Comparison of ENCODE assay signal across 31 cellular contexts in genomic region chr19:43858174-43858573, GRCh38. TPM values are rescaled to one million over a fixed set of nuclear protein-coding genes. Genes with fewer than 3 reads are reported as not detected.
"Had no signal": no experiment of that assay in that cellular context is flagged by ENCODE, and none has a peak within 500 bp of the region (broad histone marks: within the 10 kb centered on the region; RNA-seq: fewer than 3 reads in every experiment).

No MANE protein-coding gene starts in this region.

- H3K36me3 ChIP-seq: brain microvascular endothelial cell had no signal

- DNase-seq: activated CD4-positive, alpha-beta memory T cell treated with anti-CD3 and anti-CD28 coated beads for 36 hours; activated CD4-positive, alpha-beta T cell treated with anti-CD3 and anti-CD28 coated beads for 36 hours; activated CD4-positive, alpha-beta T cell treated with anti-CD3 and anti-CD28 coated beads, Interleukin-2, amount 10 ng/mL, durations not matched to agents 24 days and 14 days; activated CD4-positive, CD25-positive, alpha-beta regulatory T cell; activated CD4-positive, CD25-positive, alpha-beta regulatory T cell treated with anti-CD3 and anti-CD28 coated beads, Interleukin-2, amount 50 U/mL, for 72 hours; activated CD8-positive, alpha-beta memory T cell treated with anti-CD3 and anti-CD28 coated beads, Interleukin-2, amount 10 ng/mL, durations not matched to agents 7 days and 5 days; activated CD8-positive, alpha-beta memory T cell treated with anti-CD3 and anti-CD28 coated beads, Interleukin-2, amount 50 U/mL, for 4 hours; activated CD8-positive, alpha-beta T cell treated with anti-CD3 and anti-CD28 coated beads, Interleukin-2, amount 10 ng/mL, durations not matched to agents 7 days and 5 days; activated gamma-delta T cell; activated naive CD4-positive, alpha-beta T cell; activated naive CD4-positive, alpha-beta T cell treated with anti-CD3 and anti-CD28 coated beads, Interleukin-2, amount 10 ng/mL, durations not matched to agents 7 days and 5 days; activated naive CD8-positive, alpha-beta T cell treated with anti-CD3 and anti-CD28 coated beads, Interleukin-2, amount 10 ng/mL, durations not matched to agents 7 days and 5 days; activated T-cell treated with anti-CD3 and anti-CD28 coated beads, Interleukin-2, amount 50 U/mL, for 1 hour; activated T-cell treated with anti-CD3 and anti-CD28 coated beads, Interleukin-2, amount 50 U/mL, for 48 hours; amniotic stem cell; anterior cingulate cortex; brain microvascular endothelial cell; dorsolateral prefrontal cortex; effector memory CD4-positive, alpha-beta T cell; endodermal cell; foreskin fibroblast; gastrocnemius medialis; T-helper 2 cell had no signal

- H3K4me3 Mint-ChIP-seq: activated CD4-positive, alpha-beta memory T cell treated with anti-CD3 and anti-CD28 coated beads for 36 hours; activated CD4-positive, alpha-beta T cell treated with anti-CD3 and anti-CD28 coated beads for 36 hours; activated CD4-positive, alpha-beta T cell treated with anti-CD3 and anti-CD28 coated beads, Interleukin-2, amount 10 ng/mL, durations not matched to agents 24 days and 14 days; activated CD8-positive, alpha-beta memory T cell treated with anti-CD3 and anti-CD28 coated beads, Interleukin-2, amount 10 ng/mL, durations not matched to agents 7 days and 5 days; activated CD8-positive, alpha-beta T cell treated with anti-CD3 and anti-CD28 coated beads, Interleukin-2, amount 10 ng/mL, durations not matched to agents 7 days and 5 days; activated naive CD4-positive, alpha-beta T cell treated with anti-CD3 and anti-CD28 coated beads, Interleukin-2, amount 10 ng/mL, durations not matched to agents 7 days and 5 days; activated naive CD8-positive, alpha-beta T cell treated with anti-CD3 and anti-CD28 coated beads, Interleukin-2, amount 10 ng/mL, durations not matched to agents 7 days and 5 days; central memory CD8-positive, alpha-beta T cell; dendritic cell treated with granulocyte-macrophage colony-stimulating factor and Interleukin-4, amounts not matched to agents 40 ng/mL and 50 ng/mL, for 4 days; endodermal cell had no signal

- H3K27ac ChIP-seq: brain microvascular endothelial cell, coronary artery, dorsolateral prefrontal cortex, gastrocnemius medialis had no signal

- H3K4me1 Mint-ChIP-seq: activated CD4-positive, alpha-beta T cell treated with anti-CD3 and anti-CD28 coated beads for 36 hours; activated CD4-positive, alpha-beta T cell treated with anti-CD3 and anti-CD28 coated beads, Interleukin-2, amount 10 ng/mL, durations not matched to agents 24 days and 14 days; activated CD8-positive, alpha-beta memory T cell treated with anti-CD3 and anti-CD28 coated beads, Interleukin-2, amount 10 ng/mL, durations not matched to agents 7 days and 5 days; activated naive CD4-positive, alpha-beta T cell treated with anti-CD3 and anti-CD28 coated beads, Interleukin-2, amount 10 ng/mL, durations not matched to agents 7 days and 5 days; activated naive CD8-positive, alpha-beta T cell treated with anti-CD3 and anti-CD28 coated beads, Interleukin-2, amount 10 ng/mL, durations not matched to agents 7 days and 5 days; central memory CD8-positive, alpha-beta T cell; endodermal cell had no signal

- H3K27me3 Mint-ChIP-seq: activated CD4-positive, alpha-beta memory T cell treated with anti-CD3 and anti-CD28 coated beads for 36 hours; activated CD4-positive, alpha-beta T cell treated with anti-CD3 and anti-CD28 coated beads for 36 hours; activated CD4-positive, alpha-beta T cell treated with anti-CD3 and anti-CD28 coated beads, Interleukin-2, amount 10 ng/mL, durations not matched to agents 24 days and 14 days; activated CD8-positive, alpha-beta memory T cell treated with anti-CD3 and anti-CD28 coated beads, Interleukin-2, amount 10 ng/mL, durations not matched to agents 7 days and 5 days; activated naive CD4-positive, alpha-beta T cell treated with anti-CD3 and anti-CD28 coated beads, Interleukin-2, amount 10 ng/mL, durations not matched to agents 7 days and 5 days; activated naive CD8-positive, alpha-beta T cell treated with anti-CD3 and anti-CD28 coated beads, Interleukin-2, amount 10 ng/mL, durations not matched to agents 7 days and 5 days; central memory CD8-positive, alpha-beta T cell; dendritic cell treated with granulocyte-macrophage colony-stimulating factor and Interleukin-4, amounts not matched to agents 40 ng/mL and 50 ng/mL, for 4 days had no signal

- ATAC-seq: activated CD4-positive, alpha-beta T cell treated with anti-CD3 and anti-CD28 coated beads for 36 hours; activated CD8-positive, alpha-beta memory T cell treated with anti-CD3 and anti-CD28 coated beads, Interleukin-2, amount 10 ng/mL, durations not matched to agents 7 days and 5 days; activated CD8-positive, alpha-beta T cell treated with anti-CD3 and anti-CD28 coated beads, Interleukin-2, amount 10 ng/mL, durations not matched to agents 7 days and 5 days; activated naive CD4-positive, alpha-beta T cell treated with anti-CD3 and anti-CD28 coated beads, Interleukin-2, amount 50 U/mL, for 72 hours; esophagus mucosa; gastrocnemius medialis had no signal

- H3K27ac Mint-ChIP-seq: activated CD4-positive, alpha-beta memory T cell treated with anti-CD3 and anti-CD28 coated beads for 36 hours; activated CD4-positive, alpha-beta T cell treated with anti-CD3 and anti-CD28 coated beads for 36 hours; activated CD4-positive, alpha-beta T cell treated with anti-CD3 and anti-CD28 coated beads, Interleukin-2, amount 10 ng/mL, durations not matched to agents 24 days and 14 days; activated CD8-positive, alpha-beta memory T cell treated with anti-CD3 and anti-CD28 coated beads, Interleukin-2, amount 10 ng/mL, durations not matched to agents 7 days and 5 days; activated CD8-positive, alpha-beta T cell treated with anti-CD3 and anti-CD28 coated beads, Interleukin-2, amount 10 ng/mL, durations not matched to agents 7 days and 5 days; activated naive CD4-positive, alpha-beta T cell treated with anti-CD3 and anti-CD28 coated beads, Interleukin-2, amount 10 ng/mL, durations not matched to agents 7 days and 5 days; activated naive CD4-positive, alpha-beta T cell treated with anti-CD3 and anti-CD28 coated beads, Interleukin-2, amount 50 U/mL, for 72 hours; activated naive CD8-positive, alpha-beta T cell treated with anti-CD3 and anti-CD28 coated beads, Interleukin-2, amount 10 ng/mL, durations not matched to agents 7 days and 5 days; dendritic cell treated with granulocyte-macrophage colony-stimulating factor and Interleukin-4, amounts not matched to agents 40 ng/mL and 50 ng/mL, for 4 days; endodermal cell had no signal

- H3K27me3 ChIP-seq: brain microvascular endothelial cell, dorsolateral prefrontal cortex, gastrocnemius medialis had no signal

- H3K4me1 ChIP-seq: gastrocnemius medialis had no signal

- FAIRE-seq: astrocyte, bronchial epithelial cell had no signal

- H3K4me3 ChIP-seq: coronary artery, dorsolateral prefrontal cortex had no signal

RNA-seq across cellular contexts. Expression of gene LYPD5, which starts 55.9 kb away (rescaled TPM):
- total RNA-seq: astrocyte, epithelial cell of proximal tubule had no signal
